Comparison of ENCODE assay signal across 11 cellular contexts in genomic region chr11:9906043-9906791, GRCh38.
A peak's percentile ranks its signal among the peaks of the same experiment; 100 is the strongest.
DNase-seq lines count a peak whose midpoint lies in the region; ATAC-seq and TF ChIP-seq lines count a peak whose summit lies in the region.
"Had no signal": no experiment of that assay in that cellular context is flagged by ENCODE, and none has a peak within 500 bp of the region (broad histone marks: within the 10 kb centered on the region; RNA-seq: fewer than 3 reads in every experiment).

No MANE protein-coding gene starts in this region.

- ATAC-seq in HG02884 (IDR thresholded peaks at IDR 0.05; ENCODE audit: unreplicated experiment) (no peak), T-helper 17 cell (no peak)

- peaks cover 14% of the 10 kb centered on the region for H3K4me1 ChIP-seq in fibroblast of lung (ENCODE audit: control insufficient read depth, extremely low read depth, insufficient read depth, low read length)

- no peak overlapping the region for H3K4me3 ChIP-seq in fibroblast of lung (replicated peaks in 1 of 4; ENCODE audit: control extremely low read depth in 1 of 4, insufficient read depth in 1 of 4, low read depth in 3 of 4, low read length in 4 of 4)

- H3K4me3 Mint-ChIP-seq in osteocyte (ENCODE audit: unreplicated experiment) (no peak overlapping the region), T-helper 17 cell (no peak overlapping the region)
- H3K4me3 Mint-ChIP-seq: activated naive CD8-positive, alpha-beta T cell had no signal

- CTCF ChIA-PET in RWPE1 (lab: Yijun Ruan, JAX): interaction anchor here (0.6 to 0.7 kb wide), 2 partner anchors 8 to 47 kb away, joined by 3 read pairs; no protein-coding TSS in a partner anchor

- H3K9ac ChIP-seq in fibroblast of lung (ENCODE audit: insufficient read depth, low read length): no peak overlapping the region

- peaks cover 5% of the 10 kb centered on the region for H3K9me3 Mint-ChIP-seq in osteocyte (ENCODE audit: unreplicated experiment)

- no peaks in the 10 kb centered on the region for H4K20me1 ChIP-seq in fibroblast of lung (ENCODE audit: control insufficient read depth, extremely low read depth, insufficient read depth, low read length)

- peak overlapping the region; percentile 46 for H3K4me2 ChIP-seq in fibroblast of lung (ENCODE audit: extremely low read depth, insufficient read depth, low read length)

- H3K27me3 Mint-ChIP-seq in osteocyte (ENCODE audit: unreplicated experiment) (no peaks in the 10 kb centered on the region), T-helper 17 cell (no peaks in the 10 kb centered on the region)
- H3K27me3 Mint-ChIP-seq: activated naive CD8-positive, alpha-beta T cell had no signal

- peaks cover 75% of the 10 kb centered on the region for H3K4me1 Mint-ChIP-seq in osteocyte (ENCODE audit: unreplicated experiment)
- no peaks in the 10 kb centered on the region for H3K4me1 Mint-ChIP-seq in T-helper 17 cell

- H3K27ac Mint-ChIP-seq in osteocyte (ENCODE audit: unreplicated experiment) (peak overlapping the region; percentile 84), T-helper 17 cell (no peak overlapping the region)
- H3K27ac Mint-ChIP-seq: activated naive CD8-positive, alpha-beta T cell had no signal

- POLR2A ChIA-PET in RWPE1 (lab: Yijun Ruan, JAX; ENCODE audit: low non-redundant PET): no interaction called here

- H3K79me2 ChIP-seq in fibroblast of lung (ENCODE audit: control insufficient read depth, insufficient read depth, low read length): no peaks in the 10 kb centered on the region

- no peaks in the 10 kb centered on the region for H3K9me3 ChIP-seq in fibroblast of lung (ENCODE audit: control insufficient read depth, insufficient read depth, low read depth, low read length)
- no peaks in the 10 kb centered on the region for H3K9me3 ChIP-seq in T-helper 17 cell (ENCODE audit: control insufficient read depth, low read length, poor library complexity, severe bottlenecking)

- no peak overlapping the region for H2AFZ ChIP-seq in fibroblast of lung (ENCODE audit: low read length)

- H3K36me3 ChIP-seq in fibroblast of lung (ENCODE audit: control insufficient read depth, insufficient read depth, low read length): no peaks in the 10 kb centered on the region

- peak; percentile 99 for DNase-seq in ELR (ENCODE audit: low read depth)
- peak; percentile 84 for DNase-seq in RWPE1 (ENCODE audit: low spot score)
- peak; percentile 61 to 96 for DNase-seq in fibroblast of lung (ENCODE audit: low read depth in 2 of 2)
- DNase-seq in osteocyte (ENCODE audit: extremely low spot score, unreplicated experiment): no peak
- no peak for DNase-seq in activated CD4-positive, alpha-beta T cell treated with anti-CD3 and anti-CD28 coated beads, Interleukin-2, amount 50 U/mL, for 1 hour
- DNase-seq in NCI-H748 (lab: John Stamatoyannopoulos, UW; ENCODE audit: unreplicated experiment): no peak
- DNase-seq in T-helper 17 cell: no peak
- DNase-seq: GOT3, Kasumi-1 had no signal

- H3K36me3 Mint-ChIP-seq in osteocyte (ENCODE audit: unreplicated experiment): peaks cover 12% of the 10 kb centered on the region
- H3K36me3 Mint-ChIP-seq in T-helper 17 cell (ENCODE audit: low read depth): peaks cover 5% of the 10 kb centered on the region

- no peak for TF ChIP-seq CTCF in RWPE1 (conservative IDR thresholded peaks at IDR 0.05; ENCODE audit: low read depth)
- TF ChIP-seq CTCF in fibroblast of lung (conservative IDR thresholded peaks at IDR 0.05 in 1 of 2, IDR thresholded peaks at IDR 0.05 in 1 of 2; ENCODE audit: low read depth in 1 of 2, low read length in 2 of 2): no peak
- TF ChIP-seq CTCF in osteocyte (IDR thresholded peaks at IDR 0.05): no peak

- H3K27ac ChIP-seq in RWPE1: no peak overlapping the region
- peak overlapping the region; percentile 75 for H3K27ac ChIP-seq in fibroblast of lung (ENCODE audit: insufficient read depth, low read length)

- H3K27me3 ChIP-seq in fibroblast of lung (ENCODE audit: control insufficient read depth, insufficient read depth, low read length): no peaks in the 10 kb centered on the region

Comparison
In these comparisons a context has a peak if more than half of its experiments do, and no peak if none do; other contexts are left out.
1. DNase-seq: peak in ELR (single experiment), RWPE1 (single experiment) and fibroblast of lung (2 of 2); none in osteocyte (single experiment), activated CD4-positive, alpha-beta T cell treated with anti-CD3 and anti-CD28 coated beads, Interleukin-2, amount 50 U/mL, for 1 hour (single experiment), NCI-H748 (single experiment) and T-helper 17 cell (0 of 3).